24 cellular contexts compared by ENCODE assay signal in the genomic region with DNA sequence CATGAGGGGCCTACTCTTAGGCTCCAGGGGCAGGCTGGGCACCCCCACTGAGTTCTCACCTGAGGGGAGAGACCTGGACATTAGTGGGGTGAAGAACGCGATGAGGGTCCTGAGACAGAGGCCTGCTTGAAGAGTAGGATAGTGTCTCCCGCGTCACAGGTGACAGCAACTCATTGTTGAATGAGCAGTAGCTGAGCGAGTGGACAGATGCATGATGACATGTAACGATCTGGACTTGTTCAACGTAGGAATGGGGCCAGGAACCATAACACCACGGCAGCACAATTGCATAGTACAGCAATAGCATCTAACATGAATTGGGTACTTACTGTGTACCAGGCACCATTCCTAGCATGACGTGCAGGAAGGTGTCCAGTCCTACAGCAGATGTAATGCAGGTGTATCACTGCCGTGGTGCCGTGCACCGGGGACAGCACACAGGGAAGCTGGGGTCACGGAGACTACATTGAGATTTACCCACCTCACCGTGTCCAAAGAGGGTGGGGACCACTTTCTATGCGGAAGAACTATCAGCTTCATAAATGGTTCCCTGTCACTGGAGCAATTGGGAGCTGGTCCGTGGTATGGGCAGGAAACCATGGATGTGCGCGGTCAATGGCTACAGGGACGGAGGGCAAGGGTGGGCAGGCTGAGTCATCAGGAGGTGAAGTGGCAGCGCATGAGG.
DNase-seq lines count a peak whose midpoint lies in the region; ATAC-seq and TF ChIP-seq lines count a peak whose summit lies in the region.
"Had no signal": no experiment of that assay in that cellular context is flagged by ENCODE, and none has a peak within 500 bp of the region (broad histone marks: within the 10 kb centered on the region; RNA-seq: fewer than 3 reads in every experiment).

No MANE protein-coding gene starts in this region.

- no peaks in the 10 kb centered on the region for H3K4me1 ChIP-seq in upper lobe of right lung
- H3K4me1 ChIP-seq: BE2C, SJSA1 had no signal

- no peak overlapping the region for H3K4me3 ChIP-seq in upper lobe of right lung
- H3K4me3 ChIP-seq: PC-9, SJSA1 had no signal

- no peaks in the 10 kb centered on the region for H3K36me3 Mint-ChIP-seq in endothelial cell (ENCODE audit: low read depth, unreplicated experiment)
- H3K36me3 Mint-ChIP-seq in activated CD4-positive, alpha-beta memory T cell treated with anti-CD3 and anti-CD28 coated beads, Interleukin-2, amount 10 ng/mL, durations not matched to agents 7 days and 5 days (ENCODE audit: low read depth), result no peaks in the 10 kb centered on the region
- H3K36me3 Mint-ChIP-seq: CD14-positive monocyte had no signal

- H3K4me3 Mint-ChIP-seq in endothelial cell (ENCODE audit: unreplicated experiment), result peak overlapping the region; percentile 17
- no peak overlapping the region for H3K4me3 Mint-ChIP-seq in activated CD4-positive, alpha-beta memory T cell treated with anti-CD3 and anti-CD28 coated beads, Interleukin-2, amount 10 ng/mL, durations not matched to agents 7 days and 5 days
- H3K4me3 Mint-ChIP-seq: CD14-positive monocyte had no signal

- no peaks in the 10 kb centered on the region for H3K4me1 Mint-ChIP-seq in endothelial cell (ENCODE audit: unreplicated experiment)
- no peaks in the 10 kb centered on the region for H3K4me1 Mint-ChIP-seq in activated CD4-positive, alpha-beta memory T cell treated with anti-CD3 and anti-CD28 coated beads, Interleukin-2, amount 10 ng/mL, durations not matched to agents 7 days and 5 days
- H3K4me1 Mint-ChIP-seq: CD14-positive monocyte had no signal

- POLR2A ChIA-PET in activated CD4-positive, alpha-beta memory T cell treated with anti-CD3 and anti-CD28 coated beads, Interleukin-2, amount 10 ng/mL, durations not matched to agents 7 days and 5 days (lab: Charles Lee), result no interaction called here

- H3K27ac Mint-ChIP-seq in endothelial cell (ENCODE audit: unreplicated experiment), result no peak overlapping the region
- no peak overlapping the region for H3K27ac Mint-ChIP-seq in activated CD4-positive, alpha-beta memory T cell treated with anti-CD3 and anti-CD28 coated beads, Interleukin-2, amount 10 ng/mL, durations not matched to agents 7 days and 5 days
- H3K27ac Mint-ChIP-seq: CD14-positive monocyte had no signal

- ATAC-seq in omental fat pad (ENCODE audit: low FRiP score) (peak; percentile 33), upper lobe of right lung (peak; percentile 12), HG03280 (IDR thresholded peaks at IDR 0.05; ENCODE audit: unreplicated experiment) (no peak)
- ATAC-seq: HCT116 had no signal

- no peaks in the 10 kb centered on the region for H3K36me3 ChIP-seq in upper lobe of right lung
- H3K36me3 ChIP-seq: BE2C, SJSA1 had no signal

- CTCF ChIA-PET in activated CD4-positive, alpha-beta memory T cell treated with anti-CD3 and anti-CD28 coated beads, Interleukin-2, amount 10 ng/mL, durations not matched to agents 7 days and 5 days (lab: Charles Lee), result no interaction called here

- H3K9me3 ChIP-seq in upper lobe of right lung, result no peaks in the 10 kb centered on the region
- H3K9me3 ChIP-seq: SJSA1 had no signal

- TF ChIP-seq CTCF in endothelial cell (IDR thresholded peaks at IDR 0.05; ENCODE audit: unreplicated experiment), result no peak
- TF ChIP-seq CTCF in omental fat pad (IDR thresholded peaks at IDR 0.05), result no peak
- TF ChIP-seq CTCF in upper lobe of right lung (IDR thresholded peaks at IDR 0.05), result no peak

- H3K27ac ChIP-seq in cingulate gyrus (ENCODE audit: low read depth, low read length) (peak overlapping the region; percentile 84), upper lobe of right lung (no peak overlapping the region)
- H3K27ac ChIP-seq: HL-60, PC-9, SJSA1 had no signal

- DNase-seq in endothelial cell (ENCODE audit: low spot score) (no peak), omental fat pad (ENCODE audit: low spot score) (no peak), upper lobe of right lung (no peak), AG08395 (ENCODE audit: low spot score) (no peak)
- no peak for DNase-seq in activated CD4-positive, alpha-beta memory T cell treated with anti-CD3 and anti-CD28 coated beads, Interleukin-2, amount 10 ng/mL, durations not matched to agents 7 days and 5 days
- DNase-seq: BE2C, Calu3, DMS153, DND-41, NCI-H1048, NCI-H1417, NCI-H1694, NCI-H2029 treated with DMSO at 0.1 percent for 48 hours, NCI-H446 treated with DMSO at 0.1 percent for 48 hours, NCI-H526, NCI-H82, PC-9, Right ventricle myocardium superior had no signal

- H3K27me3 Mint-ChIP-seq in endothelial cell (ENCODE audit: unreplicated experiment), result peaks cover 17% of the 10 kb centered on the region
- no peaks in the 10 kb centered on the region for H3K27me3 Mint-ChIP-seq in activated CD4-positive, alpha-beta memory T cell treated with anti-CD3 and anti-CD28 coated beads, Interleukin-2, amount 10 ng/mL, durations not matched to agents 7 days and 5 days

- H3K9me3 Mint-ChIP-seq in endothelial cell (ENCODE audit: unreplicated experiment), result peaks cover 27% of the 10 kb centered on the region
- peaks cover 5% of the 10 kb centered on the region for H3K9me3 Mint-ChIP-seq in activated CD4-positive, alpha-beta memory T cell treated with anti-CD3 and anti-CD28 coated beads, Interleukin-2, amount 10 ng/mL, durations not matched to agents 7 days and 5 days

- intact Hi-C loops in upper lobe of right lung (cut with DNase I), result no loop called here

- peaks cover 5% of the 10 kb centered on the region for H3K27me3 ChIP-seq in upper lobe of right lung
- H3K27me3 ChIP-seq: BE2C, SJSA1 had no signal
